ENCODE assay signal across 10 cellular contexts in the genomic region with DNA sequence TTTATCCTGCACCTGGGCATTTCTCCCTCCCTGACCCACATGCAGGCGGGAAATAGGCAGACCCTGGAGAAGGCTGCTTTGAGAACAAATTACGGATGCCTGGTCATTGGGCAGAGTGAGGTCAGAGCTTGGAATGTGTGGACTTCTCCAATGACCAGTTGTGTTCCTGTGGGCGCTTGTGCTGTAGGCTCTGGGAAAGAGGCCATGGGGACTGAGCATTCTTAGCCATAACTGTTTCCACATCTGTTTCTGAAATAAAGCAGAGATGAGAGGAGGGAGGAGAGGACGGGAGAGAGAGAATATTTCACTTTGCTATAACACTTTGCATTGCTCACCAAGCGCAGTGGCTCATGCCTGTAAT. TPM values are rescaled to one million over a fixed set of nuclear protein-coding genes. Genes with fewer than 3 reads are reported as not detected.
DNase-seq lines count a peak whose midpoint lies in the region; ATAC-seq, FAIRE-seq and TF ChIP-seq lines count a peak whose summit lies in the region.
"Had no signal": no experiment of that assay in that cellular context is flagged by ENCODE, and none has a peak within 500 bp of the region (broad histone marks: within the 10 kb centered on the region; RNA-seq: fewer than 3 reads in every experiment).

No MANE protein-coding gene starts in this region.

- WGBS in small intestine, 3 donors: 76 to 88% (median 87%) methylated on average over 5 of the region's 5 CpGs

- H3K9me3 ChIP-seq in small intestine (ENCODE audit: control insufficient read depth, low read depth) (no peaks in the 10 kb centered on the region), T-helper 17 cell (ENCODE audit: control insufficient read depth, low read length, poor library complexity, severe bottlenecking) (no peaks in the 10 kb centered on the region)

- H3K36me3 ChIP-seq in small intestine (ENCODE audit: control insufficient read depth in 2 of 2, insufficient read depth in 2 of 2, low read length in 2 of 2): no peaks in the 10 kb centered on the region

- H3K36me3 Mint-ChIP-seq in T-helper 17 cell (ENCODE audit: low read depth): no peaks in the 10 kb centered on the region

- peak overlapping the region; percentile 34 to 78 for H3K27ac ChIP-seq in small intestine (ENCODE audit: low read depth in 1 of 2, low read length in 1 of 2)

- no peaks in the 10 kb centered on the region for H3K27me3 ChIP-seq in small intestine (ENCODE audit: control insufficient read depth in 2 of 2, insufficient read depth in 2 of 2, low read length in 2 of 2)

- H3K4me3 Mint-ChIP-seq in T-helper 17 cell: no peak overlapping the region
- H3K4me3 Mint-ChIP-seq: central memory CD8-positive, alpha-beta T cell had no signal

- peak; percentile 95 for DNase-seq in GM04504 (ENCODE audit: low read depth)
- DNase-seq in cerebellar cortex (ENCODE audit: low spot score): peak; percentile 66
- DNase-seq in kidney tubule cell (ENCODE audit: low spot score): peak; percentile 32
- DNase-seq in small intestine: no peak
- DNase-seq in D721Med (ENCODE audit: insufficient read length, low spot score): no peak
- no peak for DNase-seq in T-helper 17 cell
- DNase-seq in A172 (ENCODE audit: low spot score): no peak
- DNase-seq: stimulated activated CD4-positive, alpha-beta T cell treated with anti-CD3 and anti-CD28 coated beads, Interleukin-4, amount 100 ng/mL, for 1 hour had no signal

- ATAC-seq in GM19463 (IDR thresholded peaks at IDR 0.05; ENCODE audit: unreplicated experiment): no peak
- ATAC-seq in T-helper 17 cell: no peak

- FAIRE-seq in small intestine (lab: Jason Lieb, UNC): no peak
- FAIRE-seq in D721Med (lab: Jason Lieb, UNC): no peak

- no peak for TF ChIP-seq CTCF in D721Med (IDR thresholded peaks at IDR 0.05; ENCODE audit: insufficient read depth, missing control alignments)

- peaks cover 3% of the 10 kb centered on the region for H3K4me1 Mint-ChIP-seq in T-helper 17 cell
- H3K4me1 Mint-ChIP-seq: central memory CD8-positive, alpha-beta T cell had no signal

- H3K27me3 Mint-ChIP-seq in T-helper 17 cell: no peaks in the 10 kb centered on the region
- H3K27me3 Mint-ChIP-seq: central memory CD8-positive, alpha-beta T cell had no signal

- H3K27ac Mint-ChIP-seq in T-helper 17 cell: no peak overlapping the region

- no peak overlapping the region for H3K4me3 ChIP-seq in small intestine (ENCODE audit: low read depth in 1 of 2, low read length in 2 of 2)

- H3K4me1 ChIP-seq in small intestine (ENCODE audit: control insufficient read depth in 2 of 2, insufficient read depth in 1 of 2, low read depth in 1 of 2, low read length in 1 of 2): no peaks in the 10 kb centered on the region

RNA-seq across cellular contexts. Expression of a gene that starts 11.2 kb away (rescaled TPM):
- 10 to 100 TPM in 1 of 3 donors, 1 to 10 TPM in 2; 7.3 to 31.9 (median 8.7) TPM for polyA plus RNA-seq in small intestine
- total RNA-seq in T-helper 17 cell: 10 to 100 TPM; 53.3 TPM
- 21.5 and 33.8 TPM in 2 replicates for total RNA-seq in A172 (2014; rRNA removed; shearing (Covaris generic))

RNA-seq across cellular contexts. Expression of a gene that starts 33.2 kb away (rescaled TPM):
- polyA plus RNA-seq in small intestine: 10 to 100 TPM; 19.0 to 71.8 (median 21.6) TPM
- total RNA-seq in T-helper 17 cell: 100 to 1,000 TPM; 157 to 174 TPM
- total RNA-seq in A172 (2014; rRNA removed; shearing (Covaris generic)): 61.3 and 67.5 TPM in 2 replicates

Comparison
In these comparisons a context has a peak if more than half of its experiments do, and no peak if none do; other contexts are left out.
1. DNase-seq: peak in GM04504 (single experiment), cerebellar cortex (single experiment) and kidney tubule cell (single experiment); none in small intestine (single experiment), D721Med (single experiment), T-helper 17 cell (0 of 3) and A172 (single experiment).